9 cellular contexts compared by ENCODE assay signal in genomic region chr4:112509243-112510190, GRCh38. TPM values are rescaled to one million over a fixed set of nuclear protein-coding genes. Genes with fewer than 3 reads are reported as not detected.
DNase-seq lines count a peak whose midpoint lies in the region; ATAC-seq and TF ChIP-seq lines count a peak whose summit lies in the region.
"Had no signal": no experiment of that assay in that cellular context is flagged by ENCODE, and none has a peak within 500 bp of the region (broad histone marks: within the 10 kb centered on the region; RNA-seq: fewer than 3 reads in every experiment).

No MANE protein-coding gene starts in this region.

- H3K27ac Mint-ChIP-seq in brain = peak overlapping the region; percentile 51 to 99 (median 88)
- H3K27ac Mint-ChIP-seq in neural crest cell (ENCODE audit: unreplicated experiment) = no peak overlapping the region

- in situ Hi-C loops in Caki2 (cut with HindIII; ENCODE audit: low pct_unique_long_range_greater_than_20kb, low sequenced_read_pairs) = no loop called here
- in situ Hi-C loops in KBM-7 (cut with MboI; ENCODE audit: low pct_unique_long_range_greater_than_20kb, low sequenced_read_pairs) = loop anchor here (25.0 kb wide), 1 partner anchor 172 kb away; no protein-coding TSS in a partner anchor
- in situ Hi-C loops in GM13977 (cut with MboI; ENCODE audit: low pct_unique_long_range_greater_than_20kb, low sequenced_read_pairs, unreplicated experiment) = no loop called here

- H3K27me3 Mint-ChIP-seq in brain (peaks cover 66% of the 10 kb centered on the region), neural crest cell (ENCODE audit: low read depth) (peaks cover 96% of the 10 kb centered on the region)

- H3K4me3 Mint-ChIP-seq in brain = peak overlapping the region; percentile 81 to 96 (median 89)
- H3K4me3 Mint-ChIP-seq in neural crest cell = peak overlapping the region; percentile 69

- ATAC-seq in GM18858 (IDR thresholded peaks at IDR 0.05; ENCODE audit: unreplicated experiment) = no peak
- no peak for ATAC-seq in GM19035 (IDR thresholded peaks at IDR 0.05; ENCODE audit: unreplicated experiment)

- H3K4me1 Mint-ChIP-seq in brain (peaks cover 54% of the 10 kb centered on the region), neural crest cell (peaks cover 43% of the 10 kb centered on the region)

- TF ChIP-seq CTCF in brain (conservative IDR thresholded peaks at IDR 0.05) = no peak
- no peak for TF ChIP-seq CTCF in neural crest cell (conservative IDR thresholded peaks at IDR 0.05)
- TF ChIP-seq CTCF in GM13977 (IDR thresholded peaks at IDR 0.05; ENCODE audit: extremely low read depth, insufficient read depth, missing control alignments) = no peak

- peak; percentile 31 for DNase-seq in Caki2 (ENCODE audit: low read depth)
- peak; percentile 25 for DNase-seq in KBM-7
- peak; percentile 25 for DNase-seq in neural crest cell (ENCODE audit: low read depth, low spot score)
- DNase-seq in GM13977 (ENCODE audit: low spot score) = no peak
- DNase-seq in COLO829 (ENCODE audit: low spot score) = no peak

- H3K36me3 Mint-ChIP-seq in brain (no peaks in the 10 kb centered on the region), neural crest cell (ENCODE audit: low read depth) (no peaks in the 10 kb centered on the region)

- peaks cover 0 to 5% (median 4%) of the 10 kb centered on the region in 5 experiments for H3K9me3 Mint-ChIP-seq in brain
- H3K9me3 Mint-ChIP-seq in neural crest cell = no peaks in the 10 kb centered on the region

RNA-seq across cellular contexts. Expression of gene NEUROG2, which starts 6.5 kb away (rescaled TPM):
- not detected in 2 replicates for total RNA-seq in Caki2 (2014; rRNA removed; shearing (Covaris generic); ENCODE audit: low replicate concordance)
- 0.19 TPM for polyA plus RNA-seq in brain (ENCODE audit: insufficient read depth, low read depth, low replicate concordance)
- 4.1 and 4.2 TPM in 2 replicates for total RNA-seq in neural crest cell
- total RNA-seq: LHCN-M2 had no signal

Comparison
In these comparisons a context has a peak if more than half of its experiments do, and no peak if none do; other contexts are left out.
1. DNase-seq: peak in Caki2 (single experiment), KBM-7 (single experiment) and neural crest cell (single experiment); none in GM13977 (single experiment) and COLO829 (single experiment).